ENCODE assay signal across 8 cellular contexts in the genomic region with DNA sequence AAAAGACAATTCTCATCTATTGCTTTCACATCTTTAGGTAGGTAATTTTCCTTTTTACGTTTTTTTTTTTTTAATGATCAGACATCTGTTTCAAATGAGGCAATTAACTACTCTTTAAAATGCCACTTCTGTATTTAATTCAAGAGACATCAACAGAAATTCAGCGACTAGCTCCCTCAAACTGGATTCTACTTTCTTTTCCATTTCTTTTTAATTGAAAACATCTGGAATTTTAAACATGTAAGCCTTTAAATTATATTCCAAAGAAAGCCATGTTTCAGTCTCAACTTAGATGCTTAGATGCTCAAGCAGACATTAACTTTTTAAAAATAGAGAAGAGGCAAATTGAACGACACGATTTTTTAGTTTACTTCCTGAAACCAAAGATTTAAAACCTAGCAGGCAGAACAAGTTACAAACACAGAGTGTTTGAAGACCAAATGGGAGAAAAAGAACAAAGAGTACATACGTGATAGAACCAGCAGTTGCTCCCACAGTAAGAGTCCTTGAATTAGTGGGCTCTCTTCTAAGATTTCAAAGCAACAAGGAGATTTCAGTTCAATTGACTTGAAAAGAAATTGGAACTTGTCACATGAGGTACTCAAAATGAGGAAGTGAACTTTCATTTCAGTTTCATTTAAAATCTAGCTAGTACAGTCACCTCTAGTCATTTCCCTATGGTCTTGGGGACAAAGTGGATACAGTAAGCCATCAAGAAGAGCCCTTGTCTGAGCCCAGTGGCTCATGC.
DNase-seq lines count a peak whose midpoint lies in the region; ATAC-seq and TF ChIP-seq lines count a peak whose summit lies in the region.

Gene CTSS, minus strand, starts transcription at position 550 of the 748 bp plus-strand sequence. CDS start 1,015 bp downstream, outside the sequence.

- H3K27ac ChIP-seq in ACC112 (ENCODE audit: low read depth, low read length), result peak within 1 kb of the TSS; percentile 84
- peak within 1 kb of the TSS; percentile 48 for H3K27ac ChIP-seq in RWPE2 (ENCODE audit: poor library complexity, severe bottlenecking)

- H3K4me1 ChIP-seq in ACC112 (ENCODE audit: control insufficient read depth, insufficient read depth, low read length, unreplicated experiment) (peaks cover 13% of the 10 kb centered on the region), RWPE2 (ENCODE audit: insufficient read depth, poor library complexity, severe bottlenecking) (peaks cover 15% of the 10 kb centered on the region)

- H3K27me3 ChIP-seq in ACC112 (ENCODE audit: insufficient read depth, low read length) (no peaks in the 10 kb centered on the region), RWPE2 (ENCODE audit: insufficient read depth, poor library complexity, severe bottlenecking) (no peaks in the 10 kb centered on the region)

- no peaks in the 10 kb centered on the region for H3K9me3 Mint-ChIP-seq in effector memory CD8-positive, alpha-beta T cell
- H3K9me3 Mint-ChIP-seq in nephron, result peaks cover 6% of the 10 kb centered on the region

- no peaks in the 10 kb centered on the region for H3K27me3 Mint-ChIP-seq in effector memory CD8-positive, alpha-beta T cell
- no peaks in the 10 kb centered on the region for H3K27me3 Mint-ChIP-seq in nephron (ENCODE audit: low read depth)

- H3K36me3 ChIP-seq in ACC112 (ENCODE audit: insufficient read depth, low read length), result no peaks in the 10 kb centered on the region
- no peaks in the 10 kb centered on the region for H3K36me3 ChIP-seq in RWPE2 (ENCODE audit: low read depth)

- peak within 1 kb of the TSS; percentile 96 to 97 for H3K27ac Mint-ChIP-seq in effector memory CD8-positive, alpha-beta T cell
- peak within 1 kb of the TSS; percentile 90 to 95 (median 93) for H3K27ac Mint-ChIP-seq in nephron

- peaks cover 28 to 39% of the 10 kb centered on the region in 2 donors for H3K4me1 Mint-ChIP-seq in effector memory CD8-positive, alpha-beta T cell (ENCODE audit: low read depth in 2 of 2)
- H3K4me1 Mint-ChIP-seq in nephron, result peaks cover 14% of the 10 kb centered on the region

- H3K4me3 ChIP-seq in ACC112 (ENCODE audit: low read depth, low read length), result peak within 1 kb of the TSS; percentile 72
- no peak within 1 kb of the TSS for H3K4me3 ChIP-seq in RWPE2 (ENCODE audit: severe bottlenecking)

- DNase-seq in RWPE2 (ENCODE audit: low spot score) (no peak), COLO829 (ENCODE audit: low spot score) (no peak)
- peak in 1 of 3 experiments; percentile 7 for DNase-seq in effector memory CD8-positive, alpha-beta T cell

- TF ChIP-seq CTCF in RWPE2 (IDR thresholded peaks at IDR 0.05; ENCODE audit: poor library complexity, severe bottlenecking), result no peak
- no peak for TF ChIP-seq CTCF in nephron (IDR thresholded peaks at IDR 0.05; ENCODE audit: unreplicated experiment in 3 of 3)

- H3K4me3 Mint-ChIP-seq in effector memory CD8-positive, alpha-beta T cell, result peak within 1 kb of the TSS; percentile 89 to 96
- peak within 1 kb of the TSS; percentile 30 to 62 (median 56) for H3K4me3 Mint-ChIP-seq in nephron

- ATAC-seq in GM18868 (IDR thresholded peaks at IDR 0.05; ENCODE audit: unreplicated experiment) (peak; percentile 89), HG03060 (IDR thresholded peaks at IDR 0.05; ENCODE audit: low read depth, unreplicated experiment) (peak; percentile 74), RWPE2 (ENCODE audit: low read depth) (no peak), HG03342 (IDR thresholded peaks at IDR 0.05; ENCODE audit: unreplicated experiment) (no peak)
- peak; percentile 67 for ATAC-seq in effector memory CD8-positive, alpha-beta T cell (replicated peaks)

- peak within 1 kb of the TSS; percentile 58 for H2AFZ ChIP-seq in ACC112 (ENCODE audit: low read length, unreplicated experiment)

- H3K79me2 ChIP-seq in ACC112 (ENCODE audit: control insufficient read depth, insufficient read depth, low read length, unreplicated experiment), result no peaks in the 10 kb centered on the region

- no peaks in the 10 kb centered on the region for H3K9me3 ChIP-seq in RWPE2 (ENCODE audit: severe bottlenecking)

- peaks cover 14% of the 10 kb centered on the region for H3K36me3 Mint-ChIP-seq in effector memory CD8-positive, alpha-beta T cell (ENCODE audit: insufficient read depth)
- H3K36me3 Mint-ChIP-seq in nephron (ENCODE audit: low read depth), result peaks cover 3% of the 10 kb centered on the region

Comparison
In these comparisons a context has a peak if more than half of its experiments do, and no peak if none do; other contexts are left out.
1. ATAC-seq: peak in GM18868 (single experiment), HG03060 (single experiment) and effector memory CD8-positive, alpha-beta T cell (single experiment); none in RWPE2 (single experiment) and HG03342 (single experiment).